21 cellular contexts compared by ENCODE assay signal in the genomic region with DNA sequence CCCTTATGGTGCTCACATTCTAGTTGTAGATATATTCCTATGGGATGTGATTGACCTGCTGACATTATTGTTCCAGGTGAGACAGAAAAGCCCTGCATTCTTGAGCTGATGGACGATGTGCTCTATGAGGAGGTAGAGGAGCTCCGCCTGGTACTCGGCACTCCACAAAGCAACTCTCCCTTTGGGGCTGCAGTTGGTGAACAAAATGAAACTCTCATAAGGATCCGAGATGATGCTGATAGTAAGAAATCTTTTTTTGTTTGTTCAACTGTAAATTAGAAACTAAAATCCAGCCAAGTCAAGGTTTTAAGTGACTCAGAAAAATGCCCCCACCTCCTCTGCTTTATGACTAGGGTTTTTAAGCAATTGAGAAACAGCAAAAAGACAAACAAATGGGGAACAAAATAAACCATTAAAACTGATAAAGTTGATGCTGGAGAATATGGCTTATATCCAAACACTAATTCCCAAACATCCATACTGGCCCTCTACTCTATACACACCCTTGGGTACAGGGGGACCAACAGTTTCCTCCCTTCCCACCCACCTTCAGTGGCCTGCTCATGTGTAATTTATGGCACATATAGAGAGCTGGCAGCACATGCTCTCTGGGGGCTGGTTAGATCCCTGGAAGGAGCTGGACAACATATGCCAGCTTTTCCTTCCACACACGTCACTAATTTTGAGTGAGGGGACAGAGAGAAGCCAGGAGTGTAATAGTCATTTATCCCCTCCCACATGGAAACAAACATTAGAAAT.
DNase-seq lines count a peak whose midpoint lies in the region; ATAC-seq and TF ChIP-seq lines count a peak whose summit lies in the region.
"Had no signal": no experiment of that assay in that cellular context is flagged by ENCODE, and none has a peak within 500 bp of the region (broad histone marks: within the 10 kb centered on the region; RNA-seq: fewer than 3 reads in every experiment).

No MANE protein-coding gene starts in this region.

- H3K27me3 Mint-ChIP-seq in endothelial cell (ENCODE audit: unreplicated experiment): peaks cover 2% of the 10 kb centered on the region

- peak; percentile 70 for ATAC-seq in GM19463 (IDR thresholded peaks at IDR 0.05; ENCODE audit: unreplicated experiment)
- ATAC-seq in HG02642 (IDR thresholded peaks at IDR 0.05; ENCODE audit: poor library complexity, unreplicated experiment): peak; percentile 78
- ATAC-seq in HG03432 (IDR thresholded peaks at IDR 0.05; ENCODE audit: unreplicated experiment): peak; percentile 90
- ATAC-seq in HG02678 (IDR thresholded peaks at IDR 0.05; ENCODE audit: unreplicated experiment): no peak
- ATAC-seq: heart left ventricle; stimulated activated naive B cell treated with anti-CD40 and anti-IgM and Interleukin-4, amounts not matched to agents 10 μg/mL and 1 μg/mL and 100 μg/mL, for 72 hours had no signal

- no peak for TF ChIP-seq CTCF in GM12865 (IDR thresholded peaks at IDR 0.05; ENCODE audit: insufficient read depth, low read depth, low read length, missing control alignments)
- no peak for TF ChIP-seq CTCF in endothelial cell (IDR thresholded peaks at IDR 0.05; ENCODE audit: unreplicated experiment)

- H3K27ac Mint-ChIP-seq in endothelial cell (ENCODE audit: unreplicated experiment): no peak overlapping the region
- H3K27ac Mint-ChIP-seq: stimulated activated naive B cell treated with anti-CD40 and anti-IgM and Interleukin-4, amounts not matched to agents 10 μg/mL and 1 μg/mL and 100 μg/mL, for 72 hours; T-helper 1 cell treated with Interleukin-12 subunit alpha and Interleukin-12 subunit beta and Interleukin-4 antibody, amounts not matched to agents 30 μg/mL and 1 μg/mL, for 36 hours had no signal

- H3K36me3 Mint-ChIP-seq in endothelial cell (ENCODE audit: low read depth, unreplicated experiment): no peaks in the 10 kb centered on the region
- H3K36me3 Mint-ChIP-seq: stimulated activated naive B cell treated with anti-CD40 and anti-IgM and Interleukin-4, amounts not matched to agents 10 μg/mL and 1 μg/mL and 100 μg/mL, for 72 hours had no signal

- no peaks in the 10 kb centered on the region for H3K9me3 Mint-ChIP-seq in endothelial cell (ENCODE audit: unreplicated experiment)
- H3K9me3 Mint-ChIP-seq: stimulated activated naive B cell treated with anti-CD40 and anti-IgM and Interleukin-4, amounts not matched to agents 10 μg/mL and 1 μg/mL and 100 μg/mL, for 72 hours; T-helper 1 cell treated with Interleukin-12 subunit alpha and Interleukin-12 subunit beta and Interleukin-4 antibody, amounts not matched to agents 30 μg/mL and 1 μg/mL, for 36 hours had no signal

- DNase-seq in GM12865 (ENCODE audit: low read depth): peak; percentile 35
- no peak for DNase-seq in endothelial cell (ENCODE audit: low spot score)
- DNase-seq in globus pallidus (ENCODE audit: low spot score): no peak
- no peak for DNase-seq in iPS-NIHi7 (ENCODE audit: extremely low spot score)
- DNase-seq: 8988T; activated CD4-positive, CD25-positive, alpha-beta regulatory T cell; amniotic stem cell; caudate nucleus; heart left ventricle; islet precursor cell; mesendoderm; NCI-H187; stimulated activated naive B cell treated with anti-CD40 and anti-IgM and Interleukin-4, amounts not matched to agents 10 μg/mL and 1 μg/mL and 100 μg/mL, for 72 hours had no signal

- H3K4me3 Mint-ChIP-seq in endothelial cell (ENCODE audit: unreplicated experiment): no peak overlapping the region
- H3K4me3 Mint-ChIP-seq: stimulated activated naive B cell treated with anti-CD40 and anti-IgM and Interleukin-4, amounts not matched to agents 10 μg/mL and 1 μg/mL and 100 μg/mL, for 72 hours; T-helper 1 cell treated with Interleukin-12 subunit alpha and Interleukin-12 subunit beta and Interleukin-4 antibody, amounts not matched to agents 30 μg/mL and 1 μg/mL, for 36 hours had no signal

- no peaks in the 10 kb centered on the region for H3K4me1 Mint-ChIP-seq in endothelial cell (ENCODE audit: unreplicated experiment)
- H3K4me1 Mint-ChIP-seq: stimulated activated naive B cell treated with anti-CD40 and anti-IgM and Interleukin-4, amounts not matched to agents 10 μg/mL and 1 μg/mL and 100 μg/mL, for 72 hours had no signal

- H3K4me3 ChIP-seq in GM12865 (ENCODE audit: low read depth, low read length): no peak overlapping the region
- H3K4me3 ChIP-seq: BLaER1 treated with 17β-estradiol and CSF1 and Interleukin-3, amounts not matched to agents 10 nM and 100 nM; heart left ventricle; prostate gland; smooth muscle cell had no signal
